ENCODE assay signal across 19 cellular contexts in the genomic region with DNA sequence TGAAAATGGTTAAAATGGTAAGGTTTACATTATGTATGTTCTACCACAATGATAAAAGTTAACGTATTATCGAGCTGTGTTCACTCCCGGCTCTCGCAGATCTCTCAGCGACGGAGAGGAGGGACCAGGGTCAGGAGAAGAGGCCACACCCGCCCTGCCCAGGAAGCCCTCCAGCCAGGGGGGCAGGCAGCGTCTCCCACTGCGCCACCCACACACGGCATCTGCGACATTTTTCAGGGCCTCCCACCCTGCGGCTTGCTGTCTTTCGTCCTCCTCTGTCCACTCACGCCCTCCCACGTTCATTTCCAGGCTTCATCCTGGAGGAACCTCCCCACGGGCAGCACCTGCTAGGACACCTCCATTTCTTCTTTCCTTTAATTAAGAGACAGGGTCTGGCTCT. TPM values are rescaled to one million over a fixed set of nuclear protein-coding genes. Genes with fewer than 3 reads are reported as not detected.
"Had no signal": no experiment of that assay in that cellular context is flagged by ENCODE, and none has a peak within 500 bp of the region (broad histone marks: within the 10 kb centered on the region; RNA-seq: fewer than 3 reads in every experiment).

No MANE protein-coding gene starts in this region.

- ATAC-seq: left lung; naive thymus-derived CD8-positive, alpha-beta T cell; stimulated activated memory B cell treated with anti-CD40 and anti-IgM and Interleukin-4, amounts not matched to agents 10 μg/mL and 1 μg/mL and 100 μg/mL, for 72 hours had no signal

- H3K9me3 Mint-ChIP-seq: activated CD4-positive, alpha-beta memory T cell treated with anti-CD3 and anti-CD28 coated beads, Interleukin-2, amount 10 ng/mL, durations not matched to agents 7 days and 5 days; memory B cell; naive thymus-derived CD8-positive, alpha-beta T cell; stimulated activated memory B cell treated with anti-CD40 and anti-IgM and Interleukin-4, amounts not matched to agents 10 μg/mL and 1 μg/mL and 100 μg/mL, for 72 hours had no signal

- H3K27me3 Mint-ChIP-seq: activated naive CD8-positive, alpha-beta T cell; naive thymus-derived CD8-positive, alpha-beta T cell had no signal

- H3K36me3 Mint-ChIP-seq: activated naive CD8-positive, alpha-beta T cell; memory B cell; naive thymus-derived CD8-positive, alpha-beta T cell; stimulated activated memory B cell treated with anti-CD40 and anti-IgM and Interleukin-4, amounts not matched to agents 10 μg/mL and 1 μg/mL and 100 μg/mL, for 72 hours had no signal

- H3K4me3 Mint-ChIP-seq: activated CD4-positive, alpha-beta memory T cell treated with anti-CD3 and anti-CD28 coated beads, Interleukin-2, amount 10 ng/mL, durations not matched to agents 7 days and 5 days; activated naive CD8-positive, alpha-beta T cell; memory B cell; naive thymus-derived CD8-positive, alpha-beta T cell; stimulated activated memory B cell treated with anti-CD40 and anti-IgM and Interleukin-4, amounts not matched to agents 10 μg/mL and 1 μg/mL and 100 μg/mL, for 72 hours had no signal

- H3K4me1 ChIP-seq: left lung, thyroid gland, vagina had no signal

- FAIRE-seq: kidney had no signal

- H3K4me3 ChIP-seq: left lung, thyroid gland, vagina had no signal

- H3K27me3 ChIP-seq: left lung, thyroid gland, vagina had no signal

- DNase-seq: activated CD4-positive, alpha-beta memory T cell treated with anti-CD3 and anti-CD28 coated beads, Interleukin-2, amount 10 ng/mL, durations not matched to agents 7 days and 5 days; activated CD4-positive, alpha-beta T cell treated with anti-CD3 and anti-CD28 coated beads for 4 hours; activated gamma-delta T cell; activated T-cell treated with anti-CD3 and anti-CD28 coated beads, Interleukin-2, amount 50 U/mL, for 48 hours; amniotic stem cell; dermis blood vessel endothelial cell; erythroblast; hypothalamus; kidney; left lung; stimulated activated CD4-positive, alpha-beta T cell treated with anti-CD3 and anti-CD28 coated beads, Interleukin-12 subunit alpha, Interleukin-12 subunit beta, amount 100 ng/mL, for 4 hours; stimulated activated CD4-positive, alpha-beta T cell treated with anti-CD3 and anti-CD28 coated beads, Interleukin-2, amount 100 ng/mL, for 24 hours; thyroid gland had no signal

- H3K27ac ChIP-seq: left lung, thyroid gland, vagina, VCaP had no signal

- H3K27ac Mint-ChIP-seq: activated CD4-positive, alpha-beta memory T cell treated with anti-CD3 and anti-CD28 coated beads, Interleukin-2, amount 10 ng/mL, durations not matched to agents 7 days and 5 days; activated naive CD8-positive, alpha-beta T cell; memory B cell; stimulated activated memory B cell treated with anti-CD40 and anti-IgM and Interleukin-4, amounts not matched to agents 10 μg/mL and 1 μg/mL and 100 μg/mL, for 72 hours had no signal

- H3K9me3 ChIP-seq: left lung, thyroid gland, vagina had no signal

RNA-seq across cellular contexts. Expression of a gene that starts 43.3 kb away (rescaled TPM):
- total RNA-seq: naive thymus-derived CD8-positive, alpha-beta T cell had no signal
